15 cellular contexts compared by ENCODE assay signal in the genomic region with DNA sequence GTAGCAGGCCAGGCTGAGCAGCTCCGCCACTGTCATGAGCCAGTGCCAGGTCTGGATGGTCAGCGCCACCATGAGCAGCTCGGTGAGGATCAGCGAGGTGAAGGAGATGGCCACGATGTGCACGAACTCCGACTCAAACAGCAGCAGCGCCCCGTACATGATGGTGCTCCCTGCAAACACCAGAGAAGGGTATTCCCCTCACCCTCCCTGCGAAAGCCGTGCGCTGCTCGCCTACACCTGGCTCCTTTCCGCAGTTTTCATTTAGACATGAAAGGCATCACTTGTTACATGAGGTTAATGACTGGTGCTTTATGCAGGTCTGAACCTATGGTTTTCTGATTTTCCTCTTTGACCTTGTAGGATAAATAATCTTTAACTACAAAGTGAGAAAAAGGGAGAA.
DNase-seq lines count a peak whose midpoint lies in the region; ATAC-seq, FAIRE-seq and TF ChIP-seq lines count a peak whose summit lies in the region.
"Had no signal": no experiment of that assay in that cellular context is flagged by ENCODE, and none has a peak within 500 bp of the region (broad histone marks: within the 10 kb centered on the region; RNA-seq: fewer than 3 reads in every experiment).

No MANE protein-coding gene starts in this region.

- H3K4me2 ChIP-seq in HepG2 (ENCODE audit: low read depth, low read length) (no peak overlapping the region), OCI-LY3 (ENCODE audit: low read length) (peak overlapping the region; percentile 87), neuronal stem cell (ENCODE audit: insufficient read depth, low read length, poor library complexity, severe bottlenecking) (no peak overlapping the region), Karpas-422 (ENCODE audit: low read depth, low read length, poor library complexity, severe bottlenecking) (no peak overlapping the region)

- 96% methylated on average over 14 of the region's 14 CpGs for WGBS in HepG2 (ENCODE audit: low lambda C conversion rate)
- WGBS in right lobe of liver (ENCODE audit: insufficient coverage, low coverage, low lambda C conversion rate, missing lambda C conversion rate), result 96% methylated on average over 5 of the region's 14 CpGs
- no CpG with 5 or more reads among the region's 14 CpGs for WGBS in neuronal stem cell (ENCODE audit: extremely low coverage in 2 of 2, insufficient read length in 2 of 2, insufficient replicate concordance in 1 of 2), 2 donors

- no peak overlapping the region for H3K14ac ChIP-seq in neuronal stem cell (ENCODE audit: low read length)

- CTCF ChIA-PET in HepG2 (lab: Yijun Ruan, JAX; ENCODE audit: low intra/inter-chr PET ratio, low total read pairs), result no interaction called here

- no peak for FAIRE-seq in HepG2 (lab: Jason Lieb, UNC)
- FAIRE-seq: H54 had no signal

- peaks cover 27 to 37% of the 10 kb centered on the region in 2 experiments for H3K36me3 ChIP-seq in HepG2 (replicated peaks in 1 of 2; ENCODE audit: control insufficient read depth in 1 of 2, insufficient read depth in 2 of 2, low read length in 2 of 2)
- H3K36me3 ChIP-seq in right lobe of liver, result peaks cover 0 to 7% (median 0%) of the 10 kb centered on the region in 4 donors
- no peaks in the 10 kb centered on the region for H3K36me3 ChIP-seq in OCI-LY3 (replicated peaks; ENCODE audit: low read depth, low read length)
- H3K36me3 ChIP-seq in neuronal stem cell (replicated peaks in 1 of 2; ENCODE audit: control insufficient read depth in 2 of 2, insufficient read depth in 2 of 2, low read length in 2 of 2), result peaks cover 4 to 55% of the 10 kb centered on the region in 2 donors
- no peaks in the 10 kb centered on the region for H3K36me3 ChIP-seq in Karpas-422 (ENCODE audit: insufficient read depth, low read length)
- H3K36me3 ChIP-seq: BE2C had no signal

- no peak overlapping the region for H2BK15ac ChIP-seq in neuronal stem cell (ENCODE audit: low read length)

- no peak overlapping the region for H3K9ac ChIP-seq in HepG2 (ENCODE audit: insufficient read depth, low read depth, low read length)
- peak overlapping the region; percentile 44 for H3K9ac ChIP-seq in OCI-LY3 (ENCODE audit: low read length)
- no peak overlapping the region for H3K9ac ChIP-seq in neuronal stem cell (ENCODE audit: low read depth, low read length, poor library complexity)
- H3K9ac ChIP-seq in Karpas-422 (ENCODE audit: low read length), result no peak overlapping the region
- H3K9ac ChIP-seq: GM23248 had no signal

- no peak overlapping the region for H4K8ac ChIP-seq in neuronal stem cell (ENCODE audit: low read depth, low read length)

- no peak overlapping the region for H2BK5ac ChIP-seq in neuronal stem cell (ENCODE audit: low read length)

- H3K27ac ChIP-seq in HepG2 (ENCODE audit: extremely low read length, insufficient read depth, low read length) (no peak overlapping the region), right lobe of liver (no peak overlapping the region), OCI-LY3 (ENCODE audit: low read length) (no peak overlapping the region), neuronal stem cell (replicated peaks; ENCODE audit: low read length) (no peak overlapping the region), Karpas-422 (ENCODE audit: low read length) (no peak overlapping the region)
- H3K27ac ChIP-seq: GM23248 had no signal

- no peak overlapping the region for H2BK120ac ChIP-seq in neuronal stem cell (ENCODE audit: low read depth, low read length)

- no peak for TF ChIP-seq RAD21 in HepG2 (CRISPR knock-in tag; IDR thresholded peaks at IDR 0.05)

- no peaks in the 10 kb centered on the region for H3K79me1 ChIP-seq in neuronal stem cell (ENCODE audit: low read depth, low read length)

- no peaks in the 10 kb centered on the region for H3K27me3 ChIP-seq in HepG2 (ENCODE audit: control insufficient read depth in 1 of 2, insufficient read depth in 2 of 2, low read length in 2 of 2)
- H3K27me3 ChIP-seq in right lobe of liver, result no peaks in the 10 kb centered on the region
- H3K27me3 ChIP-seq in OCI-LY3 (ENCODE audit: low read depth, low read length), result 0 out of 2 replicates have a peak, but pooled peaks cover under 1% of the 10 kb centered on the region
- no peaks in the 10 kb centered on the region for H3K27me3 ChIP-seq in neuronal stem cell (ENCODE audit: control insufficient read depth in 3 of 3, insufficient read depth in 3 of 3, low read depth in 1 of 3, low read length in 3 of 3)
- no peaks in the 10 kb centered on the region for H3K27me3 ChIP-seq in Karpas-422 (ENCODE audit: low read length)

- H3K9me3 ChIP-seq in HepG2 (ENCODE audit: low read length), result no peaks in the 10 kb centered on the region
- H3K9me3 ChIP-seq in right lobe of liver, result no peaks in the 10 kb centered on the region
- H3K9me3 ChIP-seq in OCI-LY3 (ENCODE audit: insufficient read depth, low read length), result no peaks in the 10 kb centered on the region
- no peaks in the 10 kb centered on the region for H3K9me3 ChIP-seq in neuronal stem cell (replicated peaks in 1 of 2; ENCODE audit: control insufficient read depth in 2 of 2, insufficient read depth in 1 of 2, low read depth in 1 of 2, low read length in 2 of 2)
- no peaks in the 10 kb centered on the region for H3K9me3 ChIP-seq in Karpas-422 (ENCODE audit: low read length)
- H3K9me3 ChIP-seq: BE2C had no signal

- no peak overlapping the region for H3K18ac ChIP-seq in neuronal stem cell (ENCODE audit: low read length)

- H3K4me3 ChIP-seq in HepG2 (replicated peaks in 1 of 3; ENCODE audit: insufficient read depth in 1 of 3, low read depth in 2 of 3, low read length in 3 of 3) (no peak overlapping the region), right lobe of liver (no peak overlapping the region), OCI-LY3 (ENCODE audit: low read length) (peak overlapping the region; percentile 70), neuronal stem cell (ENCODE audit: low read length in 2 of 2) (peak overlapping the region in 1 of 2 donors; percentile 46), Karpas-422 (ENCODE audit: low read length) (no peak overlapping the region)
- H3K4me3 ChIP-seq: GM23248 had no signal

- H4K20me1 ChIP-seq in HepG2 (ENCODE audit: insufficient read depth, low read length) (no peaks in the 10 kb centered on the region), OCI-LY3 (ENCODE audit: insufficient read depth, low read length) (no peaks in the 10 kb centered on the region), Karpas-422 (ENCODE audit: insufficient read depth, low read depth, low read length) (no peaks in the 10 kb centered on the region)

- BruUV-seq in HepG2 (replicated peaks; lab: Mats Ljungman, UMichigan), result no TSS peak

- H3K4ac ChIP-seq in neuronal stem cell (ENCODE audit: low read length), result no peak overlapping the region

- TF ChIP-seq EP300 in HepG2 (IDR thresholded peaks at IDR 0.05; ENCODE audit: low read depth in 2 of 2, low read length in 2 of 2) (no peak), HepG2 (CRISPR knock-in tag; IDR thresholded peaks at IDR 0.05; ENCODE audit: borderline replicate concordance) (no peak)

- H2AFZ ChIP-seq in HepG2 (ENCODE audit: low read length) (no peak overlapping the region), OCI-LY3 (ENCODE audit: low read depth, low read length) (peak overlapping the region; percentile 80), neuronal stem cell (ENCODE audit: low read length) (no peak overlapping the region), Karpas-422 (ENCODE audit: low read length) (no peak overlapping the region)
- H2AFZ ChIP-seq: GM23248 had no signal

- intact Hi-C loops in HepG2 (cut with micrococcal nuclease; ENCODE audit: unreplicated experiment), result no loop called here
- intact Hi-C loops in right lobe of liver (cut with DNase I), result no loop called here

- TF ChIP-seq POLR2A in HepG2 (IDR thresholded peaks at IDR 0.05; ENCODE audit: insufficient read depth in 1 of 2, low read depth in 2 of 2, low read length in 2 of 2) (no peak), right lobe of liver (IDR thresholded peaks at IDR 0.05) (no peak)

- H3K23ac ChIP-seq in neuronal stem cell (ENCODE audit: low read depth, low read length, poor library complexity), result peak overlapping the region; percentile 27

- no peak overlapping the region for H4K91ac ChIP-seq in neuronal stem cell (ENCODE audit: low read depth, low read length, poor library complexity)

- H3K9me2 ChIP-seq in Karpas-422 (replicated peaks; ENCODE audit: insufficient read depth, low read length), result no peaks in the 10 kb centered on the region

- no peak overlapping the region for H2BK12ac ChIP-seq in neuronal stem cell (ENCODE audit: low read length)

- H3K4me1 ChIP-seq in HepG2 (ENCODE audit: insufficient read depth, low read length) (no peaks in the 10 kb centered on the region), right lobe of liver (no peaks in the 10 kb centered on the region), OCI-LY3 (ENCODE audit: low read length) (peaks cover 56% of the 10 kb centered on the region), neuronal stem cell (ENCODE audit: control insufficient read depth in 2 of 2, insufficient read depth in 1 of 2, low read depth in 1 of 2, low read length in 2 of 2) (peaks cover 5 to 12% of the 10 kb centered on the region in 2 donors), Karpas-422 (ENCODE audit: low read length) (no peaks in the 10 kb centered on the region)
- H3K4me1 ChIP-seq: BE2C had no signal

- H3K79me2 ChIP-seq in HepG2 (ENCODE audit: insufficient read depth, low read length) (no peaks in the 10 kb centered on the region), OCI-LY3 (ENCODE audit: low read length) (no peaks in the 10 kb centered on the region), Karpas-422 (ENCODE audit: low read length) (no peaks in the 10 kb centered on the region)

- H2AK5ac ChIP-seq in neuronal stem cell (ENCODE audit: low read depth, low read length), result no peak overlapping the region

- DNase-seq in HepG2 (ENCODE audit: low spot score), result no peak
- DNase-seq in right lobe of liver, result no peak
- DNase-seq in neuronal stem cell (ENCODE audit: low spot score), result no peak
- DNase-seq in DMS153 (lab: John Stamatoyannopoulos, UW), result no peak
- no peak for DNase-seq in Karpas-422
- DNase-seq: BE2C; C1 segment of cervical spinal cord; CD4-positive, CD25-positive, alpha-beta regulatory T cell; DMS79 treated with DMSO at 0.1 percent for 48 hours; GF-D8; GM23248; HCEC 1CT; KBM-7 had no signal

- in situ Hi-C loops in HepG2 (cut with HindIII; ENCODE audit: extremely low pct_ligation_motif_present, low pct_unique_long_range_greater_than_20kb), result no loop called here

- POLR2A ChIA-PET in HepG2 (lab: Yijun Ruan, JAX), result no interaction called here

- ATAC-seq in HepG2 (no peak), right lobe of liver (no peak)

- TF ChIP-seq CTCF in HepG2 (CRISPR knock-in tag; IDR thresholded peaks at IDR 0.05) (no peak), right lobe of liver (IDR thresholded peaks at IDR 0.05) (no peak), OCI-LY3 (IDR thresholded peaks at IDR 0.05; ENCODE audit: low read depth, low read length) (peak; percentile 15; the same call in 1 of the 2 replicates)

TF ChIP-seq in HepG2, 621 proteins besides CTCF, POLR2A, EP300 and RAD21:
- TF ChIP-seq ZNF34 (CRISPR knock-in tag; IDR thresholded peaks at IDR 0.05; ENCODE audit: borderline replicate concordance) (no peak), ZNF225 (CRISPR knock-in tag; IDR thresholded peaks at IDR 0.05) (0 out of 2 replicates have a peak, but pooled peaks have one; percentile 5)
TF ChIP-seq in HepG2: peak in this region for 1.
